ENCODE assay signal across 11 cellular contexts in the genomic region with DNA sequence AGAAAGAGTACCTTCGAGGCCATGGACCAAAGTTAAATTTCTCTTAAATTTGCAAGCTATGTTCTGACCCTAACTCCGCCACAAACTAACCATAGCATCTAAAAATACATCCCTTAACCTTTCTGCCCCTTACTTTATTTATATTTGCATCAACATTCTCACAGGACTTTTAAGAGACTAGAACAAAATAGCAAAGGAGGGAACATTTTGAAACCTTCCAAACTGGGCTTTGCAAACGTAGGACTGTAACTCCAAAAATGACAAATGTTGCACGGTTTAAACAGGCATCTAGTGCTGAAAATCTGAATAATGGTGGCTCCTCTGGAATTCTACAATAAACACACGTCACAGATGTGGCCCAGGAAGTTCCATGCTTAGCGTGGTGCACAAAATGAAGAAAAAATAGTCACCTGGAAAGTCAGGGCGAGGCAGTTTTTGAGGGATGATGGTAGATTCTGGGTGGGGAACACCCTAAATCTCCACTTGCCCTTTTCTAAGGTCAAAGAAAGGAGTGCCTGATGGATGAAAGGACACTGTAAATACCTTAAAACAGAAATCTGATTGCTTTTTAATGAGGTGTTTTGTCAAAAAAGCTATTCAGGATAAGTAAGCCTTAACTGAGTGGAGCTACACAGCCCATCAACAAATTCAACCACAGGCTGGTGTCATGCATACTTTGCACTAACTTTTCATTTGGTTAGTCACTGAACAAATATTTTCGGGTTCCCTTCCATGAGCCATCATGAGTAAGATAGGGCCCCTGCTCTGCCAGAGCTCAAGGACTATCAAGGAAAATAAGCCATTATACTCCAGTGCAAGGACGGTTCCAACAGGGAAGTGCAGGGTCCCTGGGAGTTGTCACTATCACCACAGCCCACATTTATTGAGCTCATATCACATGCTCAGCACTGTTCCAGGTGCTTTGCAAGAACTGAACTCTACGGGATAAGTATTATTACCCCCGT. TPM values are rescaled to one million over a fixed set of nuclear protein-coding genes. Genes with fewer than 3 reads are reported as not detected.
DNase-seq lines count a peak whose midpoint lies in the region; ATAC-seq, FAIRE-seq and TF ChIP-seq lines count a peak whose summit lies in the region.
"Had no signal": no experiment of that assay in that cellular context is flagged by ENCODE, and none has a peak within 500 bp of the region (broad histone marks: within the 10 kb centered on the region; RNA-seq: fewer than 3 reads in every experiment).

No MANE protein-coding gene starts in this region.

- peaks cover 13 to 19% of the 10 kb centered on the region in 2 experiments for H3K36me3 ChIP-seq in GM12878 (ENCODE audit: control insufficient read depth in 2 of 2, insufficient read depth in 2 of 2, low read length in 1 of 2)
- no peaks in the 10 kb centered on the region for H3K36me3 ChIP-seq in upper lobe of right lung
- no peaks in the 10 kb centered on the region for H3K36me3 ChIP-seq in prostate gland

- H3K4me1 ChIP-seq in GM12878 (ENCODE audit: control insufficient read depth, insufficient read depth, low read length): peaks cover 69% of the 10 kb centered on the region
- peaks cover 45% of the 10 kb centered on the region for H3K4me1 ChIP-seq in upper lobe of right lung
- peaks cover 7% of the 10 kb centered on the region for H3K4me1 ChIP-seq in prostate gland (replicated peaks)

- H3K9me3 ChIP-seq in GM12878 (replicated peaks; ENCODE audit: control insufficient read depth, insufficient read depth, low read length) (no peaks in the 10 kb centered on the region), upper lobe of right lung (no peaks in the 10 kb centered on the region), prostate gland (no peaks in the 10 kb centered on the region)

- H3K4me3 ChIP-seq in GM12878: peak overlapping the region; percentile 58; the same call in 1 of the 2 replicates
- no peak overlapping the region for H3K4me3 ChIP-seq in upper lobe of right lung
- no peak overlapping the region for H3K4me3 ChIP-seq in prostate gland

- no peak overlapping the region for H3K9ac ChIP-seq in GM12878 (ENCODE audit: control insufficient read depth, insufficient read depth, low read length)

- H3K27ac ChIP-seq in GM12878 (ENCODE audit: control insufficient read depth, insufficient read depth) (peak overlapping the region; percentile 38; the same call in 1 of the 2 replicates), upper lobe of right lung (no peak overlapping the region), prostate gland (peak overlapping the region in 1 of 2 donors; percentile 19)

- RAD21 ChIA-PET in GM12878 (lab: Charles Lee; ENCODE audit: unreplicated experiment): interaction anchor here (1.1 to 1.3 kb wide), 2 partner anchors 11 to 25 kb away, joined by 3 read pairs; no protein-coding TSS in a partner anchor

- BruUV-seq in GM12878 (replicated peaks; lab: Mats Ljungman, UMichigan): TSS peak; percentile 4

- TF ChIP-seq CTCF in GM12878 (IDR thresholded peaks at IDR 0.05 in 2 of 3, conservative IDR thresholded peaks at IDR 0.05 in 1 of 3; ENCODE audit: control insufficient read depth in 2 of 3, extremely low read depth in 1 of 3, insufficient read depth in 1 of 3, low read depth in 3 of 3, low read length in 3 of 3) (no peak), upper lobe of right lung (IDR thresholded peaks at IDR 0.05) (no peak), prostate gland (IDR thresholded peaks at IDR 0.05) (no peak)

- ATAC-seq in activated naive CD4-positive, alpha-beta T cell treated with anti-CD3 and anti-CD28 coated beads, Interleukin-2, amount 50 U/mL, for 72 hours: peak; percentile 66 to 77
- ATAC-seq in GM12878 (peak; percentile 8; the same call in 2 of the 3 replicates), upper lobe of right lung (peak; percentile 53)

- H3K27me3 ChIP-seq in GM12878 (replicated peaks in 1 of 2; ENCODE audit: control insufficient read depth in 2 of 2, insufficient read depth in 2 of 2, low read length in 1 of 2) (no peaks in the 10 kb centered on the region), upper lobe of right lung (no peaks in the 10 kb centered on the region), prostate gland (replicated peaks; ENCODE audit: insufficient read depth) (no peaks in the 10 kb centered on the region)

- no peak for DNase-seq in activated naive CD4-positive, alpha-beta T cell treated with anti-CD3 and anti-CD28 coated beads, Interleukin-2, amount 50 U/mL, for 72 hours (ENCODE audit: low spot score in 2 of 2)
- DNase-seq in activated naive CD4-positive, alpha-beta T cell treated with anti-CD3 and anti-CD28 coated beads for 36 hours: no peak
- DNase-seq in GM12878 (ENCODE audit: low read depth, low spot score) (no peak), iris pigment epithelial cell (ENCODE audit: low read depth) (peak; percentile 95), upper lobe of right lung (no peak), prostate gland (ENCODE audit: low spot score) (no peak), head of caudate nucleus (no peak)
- DNase-seq in activated CD4-positive, alpha-beta memory T cell treated with anti-CD3 and anti-CD28 coated beads, Interleukin-2, amount 10 ng/mL, durations not matched to agents 7 days and 5 days: no peak

- H3K9me3 Mint-ChIP-seq in activated naive CD4-positive, alpha-beta T cell treated with anti-CD3 and anti-CD28 coated beads, Interleukin-2, amount 50 U/mL, for 72 hours: no peaks in the 10 kb centered on the region
- no peaks in the 10 kb centered on the region for H3K9me3 Mint-ChIP-seq in activated naive CD4-positive, alpha-beta T cell treated with anti-CD3 and anti-CD28 coated beads for 36 hours
- no peaks in the 10 kb centered on the region for H3K9me3 Mint-ChIP-seq in activated CD4-positive, alpha-beta memory T cell treated with anti-CD3 and anti-CD28 coated beads, Interleukin-2, amount 10 ng/mL, durations not matched to agents 7 days and 5 days
- H3K9me3 Mint-ChIP-seq: CD14-positive monocyte, neural crest cell had no signal

- H2AFZ ChIP-seq in GM12878 (ENCODE audit: control insufficient read depth, low read depth, low read length): no peak overlapping the region

- SMC1A ChIA-PET in GM12878 (lab: Charles Lee; ENCODE audit: uncharacterized antibody, unreplicated experiment): interaction anchor here (0.6 to 8.4 kb wide), 7 partner anchors 12 to 28 kb away, joined by 3 to 51 read pairs (median 5); no protein-coding TSS in a partner anchor

- TF ChIP-seq EP300 in GM12878 (IDR thresholded peaks at IDR 0.05; ENCODE audit: borderline replicate concordance in 1 of 2, control insufficient read depth in 1 of 2, low read depth in 2 of 2, low read length in 2 of 2): no peak

- no peak for TF ChIP-seq POLR2A in GM12878 (IDR thresholded peaks at IDR 0.05; ENCODE audit: low read depth, low read length)
- TF ChIP-seq POLR2A in prostate gland (IDR thresholded peaks at IDR 0.05): no peak

- H3K27ac Mint-ChIP-seq in activated naive CD4-positive, alpha-beta T cell treated with anti-CD3 and anti-CD28 coated beads, Interleukin-2, amount 50 U/mL, for 72 hours: no peak overlapping the region
- no peak overlapping the region for H3K27ac Mint-ChIP-seq in activated naive CD4-positive, alpha-beta T cell treated with anti-CD3 and anti-CD28 coated beads for 36 hours
- H3K27ac Mint-ChIP-seq in activated CD4-positive, alpha-beta memory T cell treated with anti-CD3 and anti-CD28 coated beads, Interleukin-2, amount 10 ng/mL, durations not matched to agents 7 days and 5 days: no peak overlapping the region
- H3K27ac Mint-ChIP-seq: brain had no signal

- WGBS in GM12878 (ENCODE audit: insufficient coverage, insufficient replicate concordance, low lambda C conversion rate, missing lambda C conversion rate): 38% methylated on average over 11 of the region's 11 CpGs
- 73% methylated on average over 11 of the region's 11 CpGs for WGBS in prostate gland

- TF ChIP-seq RAD21 in GM12878 (IDR thresholded peaks at IDR 0.05; ENCODE audit: insufficient read depth, low read depth, low read length): no peak

- POLR2A ChIA-PET in GM12878 (lab: Charles Lee): interaction anchor here (1.0 to 2.2 kb wide), 4 partner anchors 10 to 18 kb away, joined by 3 to 7 read pairs (median 6); no protein-coding TSS in a partner anchor
- POLR2A ChIA-PET in activated CD4-positive, alpha-beta memory T cell treated with anti-CD3 and anti-CD28 coated beads, Interleukin-2, amount 10 ng/mL, durations not matched to agents 7 days and 5 days (lab: Charles Lee): no interaction called here

- H3K36me3 Mint-ChIP-seq in activated naive CD4-positive, alpha-beta T cell treated with anti-CD3 and anti-CD28 coated beads, Interleukin-2, amount 50 U/mL, for 72 hours: peaks cover 0 to 5% of the 10 kb centered on the region in 2 donors
- H3K36me3 Mint-ChIP-seq in activated naive CD4-positive, alpha-beta T cell treated with anti-CD3 and anti-CD28 coated beads for 36 hours (ENCODE audit: low read depth): no peaks in the 10 kb centered on the region
- no peaks in the 10 kb centered on the region for H3K36me3 Mint-ChIP-seq in activated CD4-positive, alpha-beta memory T cell treated with anti-CD3 and anti-CD28 coated beads, Interleukin-2, amount 10 ng/mL, durations not matched to agents 7 days and 5 days (ENCODE audit: low read depth)

- H3K79me2 ChIP-seq in GM12878 (ENCODE audit: control insufficient read depth, insufficient read depth, low read length): peaks cover 97% of the 10 kb centered on the region

- peaks cover 82% of the 10 kb centered on the region for H3K4me1 Mint-ChIP-seq in activated naive CD4-positive, alpha-beta T cell treated with anti-CD3 and anti-CD28 coated beads for 36 hours (ENCODE audit: low read depth)
- H3K4me1 Mint-ChIP-seq in activated CD4-positive, alpha-beta memory T cell treated with anti-CD3 and anti-CD28 coated beads, Interleukin-2, amount 10 ng/mL, durations not matched to agents 7 days and 5 days: peaks cover 15% of the 10 kb centered on the region

- intact Hi-C loops in activated naive CD4-positive, alpha-beta T cell treated with anti-CD3 and anti-CD28 coated beads for 36 hours (cut with micrococcal nuclease): loop anchor here (2.0 kb wide), 1 partner anchor 21 kb away; a partner anchor contains a TSS
- intact Hi-C loops in GM12878 (cut with micrococcal nuclease; ENCODE audit: unreplicated experiment): no loop called here
- intact Hi-C loops in upper lobe of right lung (cut with DNase I): no loop called here
- intact Hi-C loops in prostate gland (cut with DNase I): no loop called here
- intact Hi-C loops in head of caudate nucleus (cut with DNase I): no loop called here

- CTCF ChIA-PET in activated naive CD4-positive, alpha-beta T cell treated with anti-CD3 and anti-CD28 coated beads for 36 hours (lab: Charles Lee): interaction anchor here (0.7 to 1.3 kb wide), 2 partner anchors 20 to 47 kb away, joined by 3 read pairs; no protein-coding TSS in a partner anchor
- CTCF ChIA-PET in GM12878 (lab: Yijun Ruan, JAX): interaction anchor here (0.7 to 1.1 kb wide), 2 partner anchors 10 to 944 kb away, joined by 3 read pairs; no protein-coding TSS in a partner anchor
- CTCF ChIA-PET in activated CD4-positive, alpha-beta memory T cell treated with anti-CD3 and anti-CD28 coated beads, Interleukin-2, amount 10 ng/mL, durations not matched to agents 7 days and 5 days (lab: Charles Lee): no interaction called here

- in situ Hi-C loops in GM12878 (cut with MboI): no loop called here

- H3K4me2 ChIP-seq in GM12878 (ENCODE audit: control insufficient read depth, insufficient read depth): peak overlapping the region; percentile 14

- H4K20me1 ChIP-seq in GM12878 (ENCODE audit: control insufficient read depth, insufficient read depth): peaks cover 22% of the 10 kb centered on the region

- no peak overlapping the region for H3K4me3 Mint-ChIP-seq in activated naive CD4-positive, alpha-beta T cell treated with anti-CD3 and anti-CD28 coated beads for 36 hours
- H3K4me3 Mint-ChIP-seq in activated CD4-positive, alpha-beta memory T cell treated with anti-CD3 and anti-CD28 coated beads, Interleukin-2, amount 10 ng/mL, durations not matched to agents 7 days and 5 days: no peak overlapping the region
- H3K4me3 Mint-ChIP-seq: brain, CD14-positive monocyte, neural crest cell had no signal

- H3K27me3 Mint-ChIP-seq in activated naive CD4-positive, alpha-beta T cell treated with anti-CD3 and anti-CD28 coated beads for 36 hours (ENCODE audit: low read depth): no peaks in the 10 kb centered on the region
- H3K27me3 Mint-ChIP-seq in activated CD4-positive, alpha-beta memory T cell treated with anti-CD3 and anti-CD28 coated beads, Interleukin-2, amount 10 ng/mL, durations not matched to agents 7 days and 5 days: no peaks in the 10 kb centered on the region
- H3K27me3 Mint-ChIP-seq: brain had no signal

- FAIRE-seq in GM12878 (lab: Jason Lieb, UNC): no peak

RNA-seq across cellular contexts. Expression of a gene that starts 21.2 kb away (rescaled TPM):
- 10 to 100 TPM; 66.8 to 72.0 TPM for total RNA-seq in activated naive CD4-positive, alpha-beta T cell treated with anti-CD3 and anti-CD28 coated beads, Interleukin-2, amount 50 U/mL, for 72 hours
- 10 to 100 TPM; 48.6 to 49.2 TPM for total RNA-seq in activated naive CD4-positive, alpha-beta T cell treated with anti-CD3 and anti-CD28 coated beads for 36 hours
- total RNA-seq in GM12878 (2013; cell fraction: nucleolus; rRNA removed): 627 and 659 TPM in 2 replicates
- total RNA-seq in GM12878 (2014; rRNA removed): 47.7 and 55.1 TPM in 2 replicates
- total RNA-seq in GM12878 (2014; rRNA removed; fragmentation: Illumina TruSeq; extraction: Trizol): 45.4 and 48.3 TPM in 2 replicates
- 181 and 199 TPM in 2 replicates for total RNA-seq in GM12878 (2021)
- polyA plus RNA-seq in GM12878 (2011; ENCODE audit: low read depth): 127 TPM
- 71.1 and 75.0 TPM in 2 replicates for polyA plus RNA-seq in GM12878 (2011; rRNA removed)
- polyA plus RNA-seq in GM12878 (2011; cell fraction: cytosol; rRNA removed): 82.6 and 128 TPM in 2 replicates
- 239 and 261 TPM in 2 replicates for polyA plus RNA-seq in GM12878 (2011; cell fraction: nucleus; rRNA removed)
- 118 and 141 TPM in 2 replicates for polyA plus RNA-seq in GM12878 (2012)
- polyA plus RNA-seq in GM12878 (2014; fragmentation: Illumina TruSeq; extraction: Trizol): 150 and 173 TPM in 2 replicates
- 10 to 100 TPM; 31.4 to 49.9 TPM for polyA plus RNA-seq in GM12878 (2014; fragmentation: Nextera tagmentation; extraction: Ambion mirVana)
- polyA plus RNA-seq in GM12878 (2014; rRNA removed): 63.7 and 73.8 TPM in 2 replicates
- polyA plus RNA-seq in GM12878 (2016; fragmentation: Nextera tagmentation; extraction: Ambion mirVana): 100 to 1,000 TPM; 118 to 123 TPM
- 174 and 187 TPM in 2 replicates for polyA minus RNA-seq in GM12878 (2011; rRNA and poly(A)+ RNA removed)
- 84.1 and 85.0 TPM in 2 replicates for polyA minus RNA-seq in GM12878 (2011; cell fraction: cytosol; rRNA and poly(A)+ RNA removed)
- polyA minus RNA-seq in GM12878 (2011; cell fraction: nucleus; rRNA and poly(A)+ RNA removed): 138 and 190 TPM in 2 replicates
- total RNA-seq in upper lobe of right lung: 81.6 TPM
- total RNA-seq in activated CD4-positive, alpha-beta memory T cell treated with anti-CD3 and anti-CD28 coated beads, Interleukin-2, amount 10 ng/mL, durations not matched to agents 7 days and 5 days: 10 to 100 TPM; 57.3 to 61.2 TPM
- 10 to 100 TPM; 30.4 to 65.9 TPM for total RNA-seq in prostate gland

Comparison
In these comparisons a context has a peak if more than half of its experiments do, and no peak if none do; other contexts are left out.
1. ATAC-seq: peak in every context shown above with its lines; median percentile 72 in activated naive CD4-positive, alpha-beta T cell treated with anti-CD3 and anti-CD28 coated beads, Interleukin-2, amount 50 U/mL, for 72 hours; 53 in upper lobe of right lung; 8 in GM12878.